ENCODE assay signal across 17 cellular contexts in genomic region chr5:128397878-128398277, GRCh38.
DNase-seq lines count a peak whose midpoint lies in the region; ATAC-seq and TF ChIP-seq lines count a peak whose summit lies in the region.
"Had no signal": no experiment of that assay in that cellular context is flagged by ENCODE, and none has a peak within 500 bp of the region (broad histone marks: within the 10 kb centered on the region; RNA-seq: fewer than 3 reads in every experiment).

No MANE protein-coding gene starts in this region.

- H3K36me3 ChIP-seq in cardiac muscle cell = peaks cover 73% of the 10 kb centered on the region
- H3K36me3 ChIP-seq: BE2C, BLaER1 had no signal

- no peak for ATAC-seq in Right ventricle myocardium superior (ENCODE audit: poor library complexity)
- ATAC-seq: CD8-positive, alpha-beta T cell had no signal

- H3K9me3 ChIP-seq in cardiac muscle cell (ENCODE audit: low read depth) = no peaks in the 10 kb centered on the region
- H3K9me3 ChIP-seq: BE2C, BLaER1, Caco-2 had no signal

- intact Hi-C loops in Right ventricle myocardium superior (cut with DNase I) = no loop called here

- H3K4me3 ChIP-seq in cardiac muscle cell = no peak overlapping the region
- H3K4me3 ChIP-seq in Jurkat, Clone E6-1 (ENCODE audit: low read length) = no peak overlapping the region
- H3K4me3 ChIP-seq: BLaER1 had no signal

- H3K27ac ChIP-seq in cardiac muscle cell = peak overlapping the region; percentile 84
- H3K27ac ChIP-seq: 22Rv1, BLaER1, C4-2B had no signal

- peaks cover 9% of the 10 kb centered on the region for H3K4me1 ChIP-seq in cardiac muscle cell (ENCODE audit: low read depth)
- H3K4me1 ChIP-seq: BE2C, BLaER1 had no signal

- H3K27me3 ChIP-seq in cardiac muscle cell = no peaks in the 10 kb centered on the region
- H3K27me3 ChIP-seq: BLaER1 had no signal

- no peak for TF ChIP-seq CTCF in cardiac muscle cell (IDR thresholded peaks at IDR 0.05; ENCODE audit: low read depth, low read length)

- DNase-seq in cardiac muscle cell (ENCODE audit: low read depth in 1 of 2, low spot score in 1 of 2) (no peak), Right ventricle myocardium superior (no peak), GM03348 (ENCODE audit: low spot score) (no peak)
- DNase-seq in Jurkat, Clone E6-1 (ENCODE audit: low read depth, low spot score) = peak; percentile 75
- DNase-seq in activated CD4-positive, alpha-beta T cell treated with anti-CD3 and anti-CD28 coated beads for 48 hours = no peak
- DNase-seq: ACHN; BE2C; Caco-2; Calu3; CD4-positive, alpha-beta T cell; CD8-positive, alpha-beta T cell; DMS79 treated with DMSO at 0.1 percent for 48 hours; EL; GDM1 had no signal
